ENCODE assay signal across 22 cellular contexts in genomic region chr9:33934188-33934878, GRCh38.
"Had no signal": no experiment of that assay in that cellular context is flagged by ENCODE, and none has a peak within 500 bp of the region (broad histone marks: within the 10 kb centered on the region; RNA-seq: fewer than 3 reads in every experiment).

No MANE protein-coding gene starts in this region.

- H3K27me3 Mint-ChIP-seq: activated CD4-positive, alpha-beta T cell treated with anti-CD3 and anti-CD28 coated beads, Interleukin-2, amount 10 ng/mL, durations not matched to agents 24 days and 14 days; central memory CD8-positive, alpha-beta T cell; natural killer cell treated with Interleukin-12 subunit alpha and Interleukin-12 subunit beta and Interleukin-15 and Interleukin-18, amount 100 ng/mL, for 72 hours; T-cell had no signal

- H3K27ac Mint-ChIP-seq: activated CD4-positive, alpha-beta T cell treated with anti-CD3 and anti-CD28 coated beads, Interleukin-2, amount 10 ng/mL, durations not matched to agents 24 days and 14 days; mesothelial cell of epicardium; natural killer cell treated with Interleukin-12 subunit alpha and Interleukin-12 subunit beta and Interleukin-15 and Interleukin-18, amount 100 ng/mL, for 72 hours; T-cell had no signal

- H3K9me3 Mint-ChIP-seq: activated CD4-positive, alpha-beta T cell treated with anti-CD3 and anti-CD28 coated beads, Interleukin-2, amount 10 ng/mL, durations not matched to agents 24 days and 14 days; central memory CD8-positive, alpha-beta T cell; mesothelial cell of epicardium; natural killer cell treated with Interleukin-12 subunit alpha and Interleukin-12 subunit beta and Interleukin-15 and Interleukin-18, amount 100 ng/mL, for 72 hours; T-cell had no signal

- DNase-seq: activated CD4-positive, alpha-beta T cell treated with anti-CD3 and anti-CD28 coated beads, Interleukin-2, amount 10 ng/mL, durations not matched to agents 24 days and 14 days; activated CD8-positive, alpha-beta memory T cell treated with anti-CD3 and anti-CD28 coated beads for 24 hours; anterior cingulate cortex; brain microvascular endothelial cell; colonic mucosa; erythroblast; foreskin melanocyte; glutamatergic neuron; hippocampal formation; kidney; spleen; stimulated activated CD4-positive, alpha-beta T cell treated with anti-CD3 and anti-CD28 coated beads, Interleukin-4, amount 100 ng/mL, for 4 hours; stimulated activated naive CD4-positive, alpha-beta T cell; T-cell; T1000; tibial artery had no signal

- H3K27ac ChIP-seq: brain microvascular endothelial cell, colonic mucosa, neutrophil, parathyroid adenoma, spleen, tibial artery had no signal

- H3K27me3 ChIP-seq: brain microvascular endothelial cell, colonic mucosa, neutrophil, spleen, tibial artery had no signal

- ATAC-seq: left lobe of liver; natural killer cell treated with Interleukin-12 subunit alpha and Interleukin-12 subunit beta and Interleukin-15 and Interleukin-18, amount 100 ng/mL, for 72 hours; T-cell had no signal

- H3K9me3 ChIP-seq: colonic mucosa, neutrophil, spleen, tibial artery had no signal

- H3K4me1 ChIP-seq: colonic mucosa, parathyroid adenoma, spleen, tibial artery had no signal

- H3K4me3 Mint-ChIP-seq: activated CD4-positive, alpha-beta T cell treated with anti-CD3 and anti-CD28 coated beads, Interleukin-2, amount 10 ng/mL, durations not matched to agents 24 days and 14 days; central memory CD8-positive, alpha-beta T cell; mesothelial cell of epicardium; natural killer cell treated with Interleukin-12 subunit alpha and Interleukin-12 subunit beta and Interleukin-15 and Interleukin-18, amount 100 ng/mL, for 72 hours; T-cell had no signal

- H3K9ac ChIP-seq: parathyroid adenoma had no signal

- H3K4me3 ChIP-seq: colonic mucosa, spleen, tibial artery had no signal

- H3K36me3 ChIP-seq: colonic mucosa had no signal

- H3K4me1 Mint-ChIP-seq: activated CD4-positive, alpha-beta T cell treated with anti-CD3 and anti-CD28 coated beads, Interleukin-2, amount 10 ng/mL, durations not matched to agents 24 days and 14 days; central memory CD8-positive, alpha-beta T cell; mesothelial cell of epicardium; T-cell had no signal
